ENCODE assay signal across 8 cellular contexts in genomic region chr11:66316849-66317251, GRCh38. TPM values are rescaled to one million over a fixed set of nuclear protein-coding genes. Genes with fewer than 3 reads are reported as not detected.
DNase-seq lines count a peak whose midpoint lies in the region; ATAC-seq and TF ChIP-seq lines count a peak whose summit lies in the region.

A gene with protein sequence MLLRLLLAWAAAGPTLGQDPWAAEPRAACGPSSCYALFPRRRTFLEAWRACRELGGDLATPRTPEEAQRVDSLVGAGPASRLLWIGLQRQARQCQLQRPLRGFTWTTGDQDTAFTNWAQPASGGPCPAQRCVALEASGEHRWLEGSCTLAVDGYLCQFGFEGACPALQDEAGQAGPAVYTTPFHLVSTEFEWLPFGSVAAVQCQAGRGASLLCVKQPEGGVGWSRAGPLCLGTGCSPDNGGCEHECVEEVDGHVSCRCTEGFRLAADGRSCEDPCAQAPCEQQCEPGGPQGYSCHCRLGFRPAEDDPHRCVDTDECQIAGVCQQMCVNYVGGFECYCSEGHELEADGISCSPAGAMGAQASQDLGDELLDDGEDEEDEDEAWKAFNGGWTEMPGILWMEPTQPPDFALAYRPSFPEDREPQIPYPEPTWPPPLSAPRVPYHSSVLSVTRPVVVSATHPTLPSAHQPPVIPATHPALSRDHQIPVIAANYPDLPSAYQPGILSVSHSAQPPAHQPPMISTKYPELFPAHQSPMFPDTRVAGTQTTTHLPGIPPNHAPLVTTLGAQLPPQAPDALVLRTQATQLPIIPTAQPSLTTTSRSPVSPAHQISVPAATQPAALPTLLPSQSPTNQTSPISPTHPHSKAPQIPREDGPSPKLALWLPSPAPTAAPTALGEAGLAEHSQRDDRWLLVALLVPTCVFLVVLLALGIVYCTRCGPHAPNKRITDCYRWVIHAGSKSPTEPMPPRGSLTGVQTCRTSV (minus strand): TSS chr11:66317044. CDS start chr11:66317027, 17 bp downstream.

- H3K4me3 ChIP-seq in BLaER1 treated with 17β-estradiol and CSF1 and Interleukin-3, amounts not matched to agents 10 nM and 100 nM = peak within 1 kb of the TSS; percentile 52 to 80 (median 69)
- H3K4me3 ChIP-seq in SJCRH30 (peak within 1 kb of the TSS; percentile 47), fibroblast of pulmonary artery (replicated peaks; ENCODE audit: low read depth, low read length) (peak within 1 kb of the TSS; percentile 60), osteoblast (ENCODE audit: insufficient read depth, low read length) (peak within 1 kb of the TSS; percentile 75)

- no peak for TF ChIP-seq CTCF in fibroblast of pulmonary artery (IDR thresholded peaks at IDR 0.05; ENCODE audit: low read length, missing control alignments)
- TF ChIP-seq CTCF in osteoblast (IDR thresholded peaks at IDR 0.05; ENCODE audit: extremely low read depth, low read depth, low read length) = no peak

- no peaks in the 10 kb centered on the region for H3K36me3 ChIP-seq in BLaER1 treated with 17β-estradiol and CSF1 and Interleukin-3, amounts not matched to agents 10 nM and 100 nM
- H3K36me3 ChIP-seq in SJCRH30 = no peaks in the 10 kb centered on the region
- H3K36me3 ChIP-seq in osteoblast (ENCODE audit: insufficient read depth, low read length) = no peaks in the 10 kb centered on the region

- peaks cover 33% of the 10 kb centered on the region for H3K79me2 ChIP-seq in osteoblast (ENCODE audit: insufficient read depth, low read length)

- peak within 1 kb of the TSS; percentile 73 to 98 (median 94); a peak in 21 of 22 replicates for H3K27ac ChIP-seq in BLaER1 treated with 17β-estradiol and CSF1 and Interleukin-3, amounts not matched to agents 10 nM and 100 nM
- H3K27ac ChIP-seq in SJCRH30 (peak within 1 kb of the TSS; percentile 56; the same call in 1 of the 2 replicates), osteoblast (ENCODE audit: low read depth, low read length) (peak within 1 kb of the TSS; percentile 97)

- H3K9ac ChIP-seq in BLaER1 treated with 17β-estradiol and CSF1 and Interleukin-3, amounts not matched to agents 10 nM and 100 nM = peak within 1 kb of the TSS; percentile 81 to 92 (median 87)

- H4K20me1 ChIP-seq in BLaER1 treated with 17β-estradiol and CSF1 and Interleukin-3, amounts not matched to agents 10 nM and 100 nM = peaks cover 0 to 32% (median 12%) of the 10 kb centered on the region in 11 experiments; a peak in 12 of 22 replicates
- peaks cover 25% of the 10 kb centered on the region for H4K20me1 ChIP-seq in osteoblast (ENCODE audit: insufficient read depth, low read length)

- peak; percentile 69 to 70 for DNase-seq in SJCRH30
- DNase-seq in fibroblast of pulmonary artery (ENCODE audit: low read depth) = peak; percentile 86
- DNase-seq in osteoblast (ENCODE audit: insufficient read length, low spot score, missing footprints) = peak; percentile 96
- no peak for DNase-seq in DMS153 treated with DMSO at 0.1 percent for 48 hours (lab: John Stamatoyannopoulos, UW; ENCODE audit: unreplicated experiment)
- DNase-seq in RPMI8226 = no peak
- no peak for DNase-seq in activated effector memory CD4-positive, alpha-beta T cell treated with Interleukin-2 at 50 U/mL for 16 hours

- H2AFZ ChIP-seq in osteoblast (ENCODE audit: low read length) = peak within 1 kb of the TSS; percentile 65

- peaks cover 0 to 19% (median 13%) of the 10 kb centered on the region in 11 experiments; a peak in 15 of 22 replicates for H3K9me3 ChIP-seq in BLaER1 treated with 17β-estradiol and CSF1 and Interleukin-3, amounts not matched to agents 10 nM and 100 nM (replicated peaks in 1 of 11)
- H3K9me3 ChIP-seq in SJCRH30 (replicated peaks) = no peaks in the 10 kb centered on the region
- no peaks in the 10 kb centered on the region for H3K9me3 ChIP-seq in osteoblast (ENCODE audit: low read depth, low read length)

- H3K4me1 ChIP-seq in BLaER1 treated with 17β-estradiol and CSF1 and Interleukin-3, amounts not matched to agents 10 nM and 100 nM = peaks cover 63 to 72% (median 69%) of the 10 kb centered on the region in 10 experiments
- peaks cover 11% of the 10 kb centered on the region for H3K4me1 ChIP-seq in SJCRH30
- H3K4me1 ChIP-seq in osteoblast (ENCODE audit: insufficient read depth, low read length) = peaks cover 55% of the 10 kb centered on the region

- no peak for ATAC-seq in GM18870 (IDR thresholded peaks at IDR 0.05; ENCODE audit: unreplicated experiment)

- no peaks in the 10 kb centered on the region for H3K27me3 ChIP-seq in BLaER1 treated with 17β-estradiol and CSF1 and Interleukin-3, amounts not matched to agents 10 nM and 100 nM
- H3K27me3 ChIP-seq in SJCRH30 (no peaks in the 10 kb centered on the region; the same call in 1 of the 2 replicates), osteoblast (ENCODE audit: insufficient read depth, low read length) (no peaks in the 10 kb centered on the region)

- peak within 1 kb of the TSS; percentile 98 to 100 (median 100) for H3K4me2 ChIP-seq in BLaER1 treated with 17β-estradiol and CSF1 and Interleukin-3, amounts not matched to agents 10 nM and 100 nM
- H3K4me2 ChIP-seq in osteoblast (ENCODE audit: insufficient read depth, low read length) = peak within 1 kb of the TSS; percentile 96

RNA-seq across cellular contexts. Expression of the gene that starts here (rescaled TPM):
- total RNA-seq in SJCRH30 (2014; rRNA removed; shearing (Covaris generic)) = 0.30 and 0.45 TPM in 2 replicates
- total RNA-seq in osteoblast = 103 and 107 TPM in 2 replicates

Comparison
In these comparisons a context has a peak if more than half of its experiments do, and no peak if none do; other contexts are left out.
1. RNA of the gene that starts here (total RNA-seq): 103 to 107 TPM in osteoblast; 0.30 to 0.45 TPM in SJCRH30; every median in the first group is over 10 times any median in the second.
2. Peak in DNase-seq, H3K4me3 ChIP-seq and H3K27ac ChIP-seq in SJCRH30; RNA of the gene not detected or under 1 TPM.
3. DNase-seq: peak in fibroblast of pulmonary artery (single experiment) and osteoblast (single experiment); none in DMS153 treated with DMSO at 0.1 percent for 48 hours (single experiment), RPMI8226 (single experiment) and activated effector memory CD4-positive, alpha-beta T cell treated with Interleukin-2 at 50 U/mL for 16 hours (single experiment).
4. Peak in every context shown above with its lines, with median percentiles within 50 percentile points of each other: H3K27ac ChIP-seq and H3K4me3 ChIP-seq.